18 cellular contexts compared by ENCODE assay signal in genomic region chr17:13353590-13353989, GRCh38.
DNase-seq lines count a peak whose midpoint lies in the region; ATAC-seq lines count a peak whose summit lies in the region.
"Had no signal": no experiment of that assay in that cellular context is flagged by ENCODE, and none has a peak within 500 bp of the region (broad histone marks: within the 10 kb centered on the region; RNA-seq: fewer than 3 reads in every experiment).

No MANE protein-coding gene starts in this region.

- no peak overlapping the region for H3K4me3 ChIP-seq in GM23248
- H3K4me3 ChIP-seq: breast epithelium, stomach, upper lobe of left lung had no signal

- in situ Hi-C loops in GM23248 (cut with MboI): no loop called here

- no peaks in the 10 kb centered on the region for H3K9me3 ChIP-seq in GM23248 (ENCODE audit: low read depth)
- H3K9me3 ChIP-seq: breast epithelium, neutrophil, stomach, upper lobe of left lung had no signal

- ATAC-seq in GM21526 (IDR thresholded peaks at IDR 0.05; ENCODE audit: low FRiP score, unreplicated experiment) (no peak), HG03196 (IDR thresholded peaks at IDR 0.05; ENCODE audit: unreplicated experiment) (no peak)
- ATAC-seq: activated T-cell treated with anti-CD3 and anti-CD28 coated beads, Interleukin-2, amount 50 U/mL, for 4 hours had no signal

- H3K4me1 ChIP-seq in GM23248 (ENCODE audit: insufficient read depth): peaks cover 58% of the 10 kb centered on the region
- H3K4me1 ChIP-seq: breast epithelium, stomach, upper lobe of left lung had no signal

- H3K9ac ChIP-seq in GM23248: peak overlapping the region; percentile 11

- 3 to 6% methylated on average over 5 of the region's 5 CpGs for WGBS in GM23248 (ENCODE audit: low coverage in 1 of 2, low lambda C conversion rate in 2 of 2, missing lambda C conversion rate in 2 of 2), 2 experiments

- peak overlapping the region; percentile 60 for H3K27ac ChIP-seq in GM23248
- H3K27ac ChIP-seq: breast epithelium, neutrophil, stomach, upper lobe of left lung had no signal

- peak overlapping the region; percentile 27 for H2AFZ ChIP-seq in GM23248

- no peaks in the 10 kb centered on the region for H4K20me1 ChIP-seq in GM23248 (ENCODE audit: insufficient read depth)

- H3K4me2 ChIP-seq in GM23248 (ENCODE audit: unreplicated experiment): peak overlapping the region; percentile 42

- intact Hi-C loops in head of caudate nucleus (cut with DNase I): no loop called here

- no peaks in the 10 kb centered on the region for H3K9me2 ChIP-seq in GM23248 (ENCODE audit: insufficient read depth)

- H3F3A ChIP-seq in GM23248 (ENCODE audit: insufficient read depth): peaks cover 58% of the 10 kb centered on the region

- no peaks in the 10 kb centered on the region for H3K27me3 ChIP-seq in GM23248 (replicated peaks; ENCODE audit: insufficient read depth)
- H3K27me3 ChIP-seq: breast epithelium, neutrophil, upper lobe of left lung had no signal

- DNase-seq in GM23248: peak; percentile 80
- peak; percentile 96 for DNase-seq in amniotic epithelial cell (ENCODE audit: low read depth)
- DNase-seq in head of caudate nucleus: peak in 33 of 42 donors; percentile 7 to 76 (median 33)
- peak; percentile 18 for DNase-seq in putamen (ENCODE audit: low spot score)
- DNase-seq in NCI-H748 (lab: John Stamatoyannopoulos, UW; ENCODE audit: unreplicated experiment): no peak
- DNase-seq in DMS53 treated with DMSO at 0.1 percent for 48 hours (lab: John Stamatoyannopoulos, UW; ENCODE audit: unreplicated experiment): no peak
- DNase-seq: activated CD4-positive, alpha-beta memory T cell treated with anti-CD3 and anti-CD28 coated beads for 36 hours; activated naive CD8-positive, alpha-beta T cell treated with anti-CD3 and anti-CD28 coated beads for 36 hours; activated T-cell treated with anti-CD3 and anti-CD28 coated beads, Interleukin-2, amount 50 U/mL, for 4 hours; EL; Kasumi-1; NCI-H526 treated with DMSO at 0.1 percent for 48 hours; stomach; upper lobe of left lung had no signal

- H3K36me3 ChIP-seq in GM23248 (ENCODE audit: low read depth): no peaks in the 10 kb centered on the region
- H3K36me3 ChIP-seq: breast epithelium, neutrophil, stomach, upper lobe of left lung had no signal

- H3K79me2 ChIP-seq in GM23248 (ENCODE audit: insufficient read depth): no peaks in the 10 kb centered on the region

Comparison
In these comparisons a context has a peak if more than half of its experiments do, and no peak if none do; other contexts are left out.
1. DNase-seq: peak in GM23248 (single experiment), amniotic epithelial cell (single experiment), head of caudate nucleus (33 of 42) and putamen (single experiment); none in NCI-H748 (single experiment) and DMS53 treated with DMSO at 0.1 percent for 48 hours (single experiment).